7 cellular contexts compared by ENCODE assay signal in the genomic region with DNA sequence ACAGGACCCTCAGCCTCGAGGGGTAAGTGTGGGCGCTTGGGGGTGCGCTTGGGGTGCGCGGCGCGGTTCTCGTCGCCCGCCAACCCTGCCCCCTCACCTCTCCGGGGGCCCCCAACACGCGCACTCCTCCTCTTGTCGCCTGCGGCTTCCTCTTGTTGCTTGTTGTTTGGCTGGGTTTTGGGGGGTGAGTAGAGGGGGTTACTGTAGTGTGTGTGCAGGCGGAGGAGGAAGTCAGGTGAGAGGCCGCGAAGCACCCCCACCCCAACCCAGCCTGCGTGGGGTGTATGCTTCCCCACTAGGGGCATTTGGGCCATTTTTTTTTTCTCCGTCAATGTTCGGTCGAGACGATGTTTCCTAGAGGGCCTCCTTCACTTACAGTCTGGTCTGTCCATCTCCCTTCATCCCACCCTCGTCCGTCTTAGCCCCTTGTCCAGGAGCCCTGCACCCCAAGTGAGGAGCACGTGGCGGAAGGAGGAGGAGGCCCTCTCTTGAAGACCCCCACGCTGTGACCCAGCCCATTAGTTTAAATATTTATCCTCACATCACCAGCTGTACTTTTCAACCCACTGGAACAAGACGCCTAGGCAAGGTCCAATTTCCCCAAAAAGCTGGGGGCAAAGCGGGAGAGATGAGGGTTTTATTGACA. TPM values are rescaled to one million over a fixed set of nuclear protein-coding genes. Genes with fewer than 3 reads are reported as not detected.
DNase-seq lines count a peak whose midpoint lies in the region; ATAC-seq, FAIRE-seq and TF ChIP-seq lines count a peak whose summit lies in the region.

No MANE protein-coding gene starts in this region.

- H3K27ac Mint-ChIP-seq in activated CD4-positive, alpha-beta T cell treated with anti-CD3 and anti-CD28 coated beads for 36 hours = peak overlapping the region; percentile 100
- peak overlapping the region; percentile 95 to 100 (median 99) for H3K27ac Mint-ChIP-seq in naive thymus-derived CD8-positive, alpha-beta T cell
- peak overlapping the region; percentile 96 for H3K27ac Mint-ChIP-seq in stimulated activated naive CD8-positive, alpha-beta T cell treated with anti-CD3 and anti-CD28 coated beads, Interleukin-15, Interleukin-2, amounts not matched to agents 100 ng/mL and 50 ng/mL, for 24 hours

- peak overlapping the region; percentile 54 for H3K4me3 ChIP-seq in ectodermal cell (ENCODE audit: insufficient read depth, low read depth, low read length)

- TF ChIP-seq POLR2A in GM12892 (IDR thresholded peaks at IDR 0.05; ENCODE audit: low read depth, low read length) = no peak

- no peaks in the 10 kb centered on the region for H3K27me3 Mint-ChIP-seq in activated CD4-positive, alpha-beta T cell treated with anti-CD3 and anti-CD28 coated beads for 36 hours
- H3K27me3 Mint-ChIP-seq in naive thymus-derived CD8-positive, alpha-beta T cell = no peaks in the 10 kb centered on the region
- no peaks in the 10 kb centered on the region for H3K27me3 Mint-ChIP-seq in stimulated activated naive CD8-positive, alpha-beta T cell treated with anti-CD3 and anti-CD28 coated beads, Interleukin-15, Interleukin-2, amounts not matched to agents 100 ng/mL and 50 ng/mL, for 24 hours

- POLR2A ChIA-PET in activated CD4-positive, alpha-beta T cell treated with anti-CD3 and anti-CD28 coated beads for 36 hours (lab: Charles Lee) = interaction anchor here (0.7 to 2.3 kb wide), 10 partner anchors 11 to 543 kb away, joined by 3 to 14 read pairs (median 3); no protein-coding TSS in a partner anchor
- POLR2A ChIA-PET in naive thymus-derived CD8-positive, alpha-beta T cell (lab: Charles Lee) = interaction anchor here (0.6 to 4.1 kb wide), 28 partner anchors 9 to 313 kb away, joined by 3 to 65 read pairs (median 5); a partner anchor contains a TSS

- no peak overlapping the region for H3K27ac ChIP-seq in ectodermal cell (ENCODE audit: insufficient read depth, low read depth, low read length, poor library complexity, severe bottlenecking)

- H3K4me3 Mint-ChIP-seq in activated CD4-positive, alpha-beta T cell treated with anti-CD3 and anti-CD28 coated beads for 36 hours = peak overlapping the region; percentile 96
- H3K4me3 Mint-ChIP-seq in naive thymus-derived CD8-positive, alpha-beta T cell = peak overlapping the region; percentile 87 to 99 (median 96)
- H3K4me3 Mint-ChIP-seq in stimulated activated naive CD8-positive, alpha-beta T cell treated with anti-CD3 and anti-CD28 coated beads, Interleukin-15, Interleukin-2, amounts not matched to agents 100 ng/mL and 50 ng/mL, for 24 hours = peak overlapping the region; percentile 93

- peaks cover 86% of the 10 kb centered on the region for H3K36me3 Mint-ChIP-seq in activated CD4-positive, alpha-beta T cell treated with anti-CD3 and anti-CD28 coated beads for 36 hours (ENCODE audit: low read depth)
- peaks cover 17 to 38% (median 28%) of the 10 kb centered on the region in 3 donors for H3K36me3 Mint-ChIP-seq in naive thymus-derived CD8-positive, alpha-beta T cell
- H3K36me3 Mint-ChIP-seq in stimulated activated naive CD8-positive, alpha-beta T cell treated with anti-CD3 and anti-CD28 coated beads, Interleukin-15, Interleukin-2, amounts not matched to agents 100 ng/mL and 50 ng/mL, for 24 hours (ENCODE audit: low read depth) = peaks cover 68% of the 10 kb centered on the region

- intact Hi-C loops in activated CD4-positive, alpha-beta T cell treated with anti-CD3 and anti-CD28 coated beads for 36 hours (cut with DNase I, micrococcal nuclease) = loop anchor here (1.0 to 2.0 kb wide), 10 partner anchors 111 to 543 kb away; no protein-coding TSS in a partner anchor

- peak; percentile 86 for DNase-seq in activated CD4-positive, alpha-beta T cell treated with anti-CD3 and anti-CD28 coated beads for 36 hours
- DNase-seq in naive thymus-derived CD8-positive, alpha-beta T cell = peak; percentile 77 to 98 (median 92)
- no peak for DNase-seq in GM12892 (ENCODE audit: insufficient read length)

- peaks cover 57% of the 10 kb centered on the region for H3K27me3 ChIP-seq in ectodermal cell (ENCODE audit: control insufficient read depth, insufficient read depth, low read length, poor library complexity, severe bottlenecking)

- CTCF ChIA-PET in activated CD4-positive, alpha-beta T cell treated with anti-CD3 and anti-CD28 coated beads for 36 hours (lab: Charles Lee) = interaction anchor here (0.6 to 1.9 kb wide), 16 partner anchors 12 to 543 kb away, joined by 3 to 9 read pairs (median 3); a partner anchor contains a TSS

- H3K36me3 ChIP-seq in ectodermal cell (ENCODE audit: control insufficient read depth, insufficient read depth, low read length) = no peaks in the 10 kb centered on the region

- 2 to 3% methylated on average over 26 to 28 of the region's 30 CpGs for WGBS in ectodermal cell, 2 experiments

- H3K9me3 ChIP-seq in ectodermal cell (ENCODE audit: control insufficient read depth, low read length) = no peaks in the 10 kb centered on the region

- peaks cover 9% of the 10 kb centered on the region for H3K4me1 ChIP-seq in ectodermal cell (ENCODE audit: control insufficient read depth, insufficient read depth, low read length)

- no peak for FAIRE-seq in GM12892 (lab: Jason Lieb, UNC)

- peaks cover 29% of the 10 kb centered on the region for H3K4me1 Mint-ChIP-seq in activated CD4-positive, alpha-beta T cell treated with anti-CD3 and anti-CD28 coated beads for 36 hours
- H3K4me1 Mint-ChIP-seq in naive thymus-derived CD8-positive, alpha-beta T cell = peaks cover 11 to 55% (median 43%) of the 10 kb centered on the region in 4 donors
- peaks cover 52% of the 10 kb centered on the region for H3K4me1 Mint-ChIP-seq in stimulated activated naive CD8-positive, alpha-beta T cell treated with anti-CD3 and anti-CD28 coated beads, Interleukin-15, Interleukin-2, amounts not matched to agents 100 ng/mL and 50 ng/mL, for 24 hours (ENCODE audit: low read depth)

- peaks cover 16% of the 10 kb centered on the region for H3K9me3 Mint-ChIP-seq in activated CD4-positive, alpha-beta T cell treated with anti-CD3 and anti-CD28 coated beads for 36 hours (ENCODE audit: low read depth)
- H3K9me3 Mint-ChIP-seq in naive thymus-derived CD8-positive, alpha-beta T cell = peaks cover 0 to 24% (median 14%) of the 10 kb centered on the region in 9 donors
- peaks cover 9% of the 10 kb centered on the region for H3K9me3 Mint-ChIP-seq in stimulated activated naive CD8-positive, alpha-beta T cell treated with anti-CD3 and anti-CD28 coated beads, Interleukin-15, Interleukin-2, amounts not matched to agents 100 ng/mL and 50 ng/mL, for 24 hours

- ATAC-seq in GM19395 (IDR thresholded peaks at IDR 0.05; ENCODE audit: unreplicated experiment) (peak; percentile 29), HG03442 (IDR thresholded peaks at IDR 0.05; ENCODE audit: unreplicated experiment) (peak; percentile 26)
- peak; percentile 63 for ATAC-seq in activated CD4-positive, alpha-beta T cell treated with anti-CD3 and anti-CD28 coated beads for 36 hours
- peak; percentile 81 to 85 for ATAC-seq in naive thymus-derived CD8-positive, alpha-beta T cell

RNA-seq across cellular contexts. Expression of a gene that starts 20.4 kb away (rescaled TPM):
- total RNA-seq in activated CD4-positive, alpha-beta T cell treated with anti-CD3 and anti-CD28 coated beads for 36 hours = 100 to 1,000 TPM; 471 to 590 TPM
- polyA plus RNA-seq in ectodermal cell (2013, experiment 1 of 4) = 37.2 TPM
- 37.0 TPM for polyA plus RNA-seq in ectodermal cell (2013, experiment 2 of 4)
- 37.6 TPM for polyA plus RNA-seq in ectodermal cell (2013, experiment 3 of 4)
- polyA plus RNA-seq in ectodermal cell (2013, experiment 4 of 4) = 43.0 TPM
- 100 to 1,000 TPM; 429 to 436 TPM for total RNA-seq in naive thymus-derived CD8-positive, alpha-beta T cell
- 100 to 1,000 TPM; 196 to 265 (median 242) TPM for polyA plus RNA-seq in naive thymus-derived CD8-positive, alpha-beta T cell
- polyA plus RNA-seq in GM12892 (2012; ENCODE audit: missing spikeins) = 0.08 TPM

Comparison
In these comparisons a context has a peak if more than half of its experiments do, and no peak if none do; other contexts are left out.
1. ATAC-seq: peak in every context shown above with its lines; median percentile 83 in naive thymus-derived CD8-positive, alpha-beta T cell; 63 in activated CD4-positive, alpha-beta T cell treated with anti-CD3 and anti-CD28 coated beads for 36 hours; 29 in GM19395; 26 in HG03442.